9 cellular contexts compared by ENCODE assay signal in the genomic region with DNA sequence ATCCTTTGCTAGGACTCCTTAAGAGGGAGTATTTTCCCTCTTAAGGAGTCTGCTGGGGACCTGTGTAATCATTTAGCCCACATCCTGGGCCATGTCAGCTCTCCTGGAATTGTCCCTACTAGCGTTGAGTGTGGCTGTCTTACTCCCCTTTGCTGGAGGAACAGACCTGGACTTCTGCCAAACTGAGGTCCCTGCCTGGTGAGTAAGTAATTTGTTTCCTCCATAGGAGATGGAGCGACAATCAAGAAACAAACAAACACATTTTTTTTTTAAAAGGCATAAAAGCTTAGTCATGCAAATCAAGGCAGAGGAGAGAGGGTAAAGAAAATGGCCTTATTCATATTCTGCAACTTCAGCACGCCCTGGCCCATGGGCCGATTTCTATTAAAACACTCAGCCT.
DNase-seq lines count a peak whose midpoint lies in the region; TF ChIP-seq lines count a peak whose summit lies in the region.
"Had no signal": no experiment of that assay in that cellular context is flagged by ENCODE, and none has a peak within 500 bp of the region (broad histone marks: within the 10 kb centered on the region; RNA-seq: fewer than 3 reads in every experiment).

No MANE protein-coding gene starts in this region.

- H3K4me1 Mint-ChIP-seq in brain = peaks cover 47% of the 10 kb centered on the region
- H3K4me1 Mint-ChIP-seq: activated CD4-positive, alpha-beta memory T cell treated with anti-CD3 and anti-CD28 coated beads, Interleukin-2, amount 10 ng/mL, durations not matched to agents 7 days and 5 days had no signal

- H3K27me3 Mint-ChIP-seq in brain = peaks cover 56% of the 10 kb centered on the region

- peaks cover 0 to 34% (median 5%) of the 10 kb centered on the region in 5 experiments for H3K9me3 Mint-ChIP-seq in brain
- H3K9me3 Mint-ChIP-seq: activated CD4-positive, alpha-beta memory T cell treated with anti-CD3 and anti-CD28 coated beads, Interleukin-2, amount 10 ng/mL, durations not matched to agents 7 days and 5 days had no signal

- peak overlapping the region in 2 of 5 experiments; percentile 3 to 58 for H3K4me3 Mint-ChIP-seq in brain
- H3K4me3 Mint-ChIP-seq: activated CD4-positive, alpha-beta memory T cell treated with anti-CD3 and anti-CD28 coated beads, Interleukin-2, amount 10 ng/mL, durations not matched to agents 7 days and 5 days had no signal

- peak overlapping the region in 4 of 5 experiments; percentile 30 to 88 (median 58) for H3K27ac Mint-ChIP-seq in brain
- H3K27ac Mint-ChIP-seq: activated CD4-positive, alpha-beta memory T cell treated with anti-CD3 and anti-CD28 coated beads, Interleukin-2, amount 10 ng/mL, durations not matched to agents 7 days and 5 days had no signal

- H3K36me3 Mint-ChIP-seq in brain = no peaks in the 10 kb centered on the region

- DNase-seq in DMS153 (lab: John Stamatoyannopoulos, UW) (peak; percentile 59), NCI-H1092 treated with DMSO at 0.1 percent for 48 hours (lab: John Stamatoyannopoulos, UW) (peak; percentile 9), medulla oblongata (ENCODE audit: extremely low spot score) (peak; percentile 27), NOMO-1 treated with DMSO at 0.1 percent for 48 hours (lab: John Stamatoyannopoulos, UW; ENCODE audit: unreplicated experiment) (no peak), T-helper 9 cell (no peak)
- no peak for DNase-seq in stimulated activated CD4-positive, alpha-beta T cell treated with anti-CD3 and anti-CD28 coated beads, Interleukin-15, amount 100 ng/mL, for 24 hours
- DNase-seq in activated CD8-positive, alpha-beta memory T cell treated with anti-CD3 and anti-CD28 coated beads, Interleukin-2, amount 50 U/mL, for 48 hours = no peak
- DNase-seq: activated CD4-positive, alpha-beta memory T cell treated with anti-CD3 and anti-CD28 coated beads, Interleukin-2, amount 10 ng/mL, durations not matched to agents 7 days and 5 days had no signal

- TF ChIP-seq CTCF in brain (conservative IDR thresholded peaks at IDR 0.05) = no peak

Comparison
In these comparisons a context has a peak if more than half of its experiments do, and no peak if none do; other contexts are left out.
1. DNase-seq: peak in DMS153 (single experiment), NCI-H1092 treated with DMSO at 0.1 percent for 48 hours (single experiment) and medulla oblongata (single experiment); none in stimulated activated CD4-positive, alpha-beta T cell treated with anti-CD3 and anti-CD28 coated beads, Interleukin-15, amount 100 ng/mL, for 24 hours (single experiment), activated CD8-positive, alpha-beta memory T cell treated with anti-CD3 and anti-CD28 coated beads, Interleukin-2, amount 50 U/mL, for 48 hours (single experiment), NOMO-1 treated with DMSO at 0.1 percent for 48 hours (single experiment) and T-helper 9 cell (single experiment).